In the genomic region with DNA sequence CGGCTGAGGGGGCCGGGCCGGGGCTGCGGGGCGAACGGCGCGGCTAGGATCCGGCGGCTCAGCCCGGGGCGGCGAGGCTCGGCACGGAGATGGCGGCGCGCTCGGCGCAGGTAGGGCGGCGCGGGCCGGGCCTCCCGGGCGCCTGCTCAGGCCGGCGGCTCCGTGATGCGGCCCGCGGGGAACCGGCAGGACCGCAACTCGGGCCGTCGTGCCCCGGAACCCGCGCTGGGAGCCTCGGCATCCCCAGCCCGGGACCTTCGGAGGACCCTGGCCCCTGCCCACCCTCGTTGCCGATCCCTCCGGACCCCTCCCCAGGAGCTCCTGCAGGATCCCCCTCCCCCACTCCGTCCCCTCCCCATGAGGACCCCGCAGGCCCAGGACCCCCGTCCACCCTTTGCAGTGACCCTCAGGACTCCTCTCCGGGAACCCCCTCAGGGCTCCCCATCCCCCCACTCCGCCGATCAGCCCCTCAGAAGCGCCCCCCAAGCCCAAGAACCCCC, we compare ENCODE assay signal across 9 cellular contexts. TPM values are rescaled to one million over a fixed set of nuclear protein-coding genes. Genes with fewer than 3 reads are reported as not detected.
DNase-seq lines count a peak whose midpoint lies in the region; ATAC-seq and TF ChIP-seq lines count a peak whose summit lies in the region.
"Had no signal": no experiment of that assay in that cellular context is flagged by ENCODE, and none has a peak within 500 bp of the region (broad histone marks: within the 10 kb centered on the region; RNA-seq: fewer than 3 reads in every experiment).

No MANE protein-coding gene starts in this region.

- H3K36me3 ChIP-seq in adrenal gland (replicated peaks in 1 of 2) (no peaks in the 10 kb centered on the region), liver (ENCODE audit: control insufficient read depth in 4 of 4, insufficient read depth in 3 of 4, low read depth in 1 of 4, low read length in 3 of 4) (no peaks in the 10 kb centered on the region), tibial artery (no peaks in the 10 kb centered on the region)

- peaks cover 16% of the 10 kb centered on the region for H3K27me3 Mint-ChIP-seq in activated T-cell treated with anti-CD3 and anti-CD28 coated beads, Interleukin-2, amount 50 U/mL, for 72 hours (ENCODE audit: low read depth)

- no peaks in the 10 kb centered on the region for H3K9me3 Mint-ChIP-seq in activated T-cell treated with anti-CD3 and anti-CD28 coated beads, Interleukin-2, amount 50 U/mL, for 72 hours

- H3K27me3 ChIP-seq in adrenal gland (no peaks in the 10 kb centered on the region), liver (ENCODE audit: control insufficient read depth in 4 of 4, insufficient read depth in 4 of 4, low read length in 3 of 4) (no peaks in the 10 kb centered on the region), tibial artery (peaks cover 2 to 4% of the 10 kb centered on the region in 2 donors)

- peak overlapping the region; percentile 72 to 84 for H3K4me3 Mint-ChIP-seq in activated T-cell treated with anti-CD3 and anti-CD28 coated beads, Interleukin-2, amount 50 U/mL, for 72 hours

- WGBS in adrenal gland, 4 donors: 2 to 13% (median 2%) methylated on average over 3 to 53 of the region's 53 CpGs; no CpG with 5 or more reads in 1 of the 4 donors
- WGBS in liver: 2% methylated on average over 53 of the region's 53 CpGs

- peaks cover 25% of the 10 kb centered on the region for H3K4me1 Mint-ChIP-seq in activated T-cell treated with anti-CD3 and anti-CD28 coated beads, Interleukin-2, amount 50 U/mL, for 72 hours (ENCODE audit: low read depth)

- H3K4me3 ChIP-seq in adrenal gland (peak overlapping the region in 2 of 4 donors; percentile 48 to 90), liver (ENCODE audit: low read depth in 1 of 3, low read length in 3 of 3) (peak overlapping the region; percentile 21 to 99 (median 62)), tibial artery (peak overlapping the region; percentile 82 to 95)

- TF ChIP-seq POLR2A in adrenal gland (IDR thresholded peaks at IDR 0.05): no peak

- H3K4me1 ChIP-seq in adrenal gland (replicated peaks in 1 of 2): peaks cover 5 to 6% of the 10 kb centered on the region in 2 donors
- H3K4me1 ChIP-seq in liver (ENCODE audit: control insufficient read depth in 4 of 4, insufficient read depth in 4 of 4, low read length in 3 of 4): peaks cover 3 to 13% (median 11%) of the 10 kb centered on the region in 4 donors
- H3K4me1 ChIP-seq in tibial artery: peaks cover 0 to 33% (median 17%) of the 10 kb centered on the region in 4 donors

- no peak for ATAC-seq in activated T-cell treated with anti-CD3 and anti-CD28 coated beads, Interleukin-2, amount 50 U/mL, for 72 hours (replicated peaks in 1 of 2)
- ATAC-seq in GM18907 (IDR thresholded peaks at IDR 0.05; ENCODE audit: unreplicated experiment) (no peak), GM21423 (IDR thresholded peaks at IDR 0.05; ENCODE audit: unreplicated experiment) (no peak)

- no peak for TF ChIP-seq RAD21 in liver (IDR thresholded peaks at IDR 0.05)

- H3K9me3 ChIP-seq in adrenal gland (replicated peaks in 1 of 3) (no peaks in the 10 kb centered on the region), liver (ENCODE audit: control insufficient read depth in 4 of 4, low read length in 3 of 4) (no peaks in the 10 kb centered on the region), tibial artery (no peaks in the 10 kb centered on the region)

- in situ Hi-C loops in G401 (cut with HindIII; ENCODE audit: low sequenced_read_pairs): no loop called here

- no peak overlapping the region for H3K27ac Mint-ChIP-seq in activated T-cell treated with anti-CD3 and anti-CD28 coated beads, Interleukin-2, amount 50 U/mL, for 72 hours

- TF ChIP-seq CTCF in adrenal gland (IDR thresholded peaks at IDR 0.05) (no peak), liver (IDR thresholded peaks at IDR 0.05; ENCODE audit: low read depth, low read length, missing input control) (no peak), tibial artery (IDR thresholded peaks at IDR 0.05) (no peak)

- no peak overlapping the region for H3K9ac ChIP-seq in liver (ENCODE audit: low read depth in 1 of 2, low read length in 2 of 2)

- intact Hi-C loops in adrenal gland (cut with DNase I): no loop called here
- intact Hi-C loops in tibial artery (cut with DNase I; ENCODE audit: low total_unique reads): no loop called here

- H3K27ac ChIP-seq in adrenal gland (peak overlapping the region in 1 of 5 donors; percentile 76), liver (ENCODE audit: low read depth in 1 of 2, low read length in 2 of 2) (no peak overlapping the region), tibial artery (peak overlapping the region; percentile 53 to 63)

- no peak for DNase-seq in activated T-cell treated with anti-CD3 and anti-CD28 coated beads, Interleukin-2, amount 50 U/mL, for 72 hours
- DNase-seq in activated T-cell treated with anti-CD3 and anti-CD28 coated beads, Interleukin-2, amount 50 U/mL, for 1 hour: no peak
- DNase-seq in adrenal gland: peak in 4 of 7 donors; percentile 42 to 59 (median 46)
- no peak for DNase-seq in tibial artery
- DNase-seq in G401 (ENCODE audit: low spot score): no peak

- H3K36me3 Mint-ChIP-seq in activated T-cell treated with anti-CD3 and anti-CD28 coated beads, Interleukin-2, amount 50 U/mL, for 72 hours (ENCODE audit: insufficient read depth in 2 of 2): no peaks in the 10 kb centered on the region

TF ChIP-seq in liver, 16 proteins besides CTCF, POLR2A, EP300 and RAD21:
- no peak for TF ChIP-seq SP1 (IDR thresholded peaks at IDR 0.05)
- no peak for TF ChIP-seq YY1 (IDR thresholded peaks at IDR 0.05)
- TF ChIP-seq NR2F2 (IDR thresholded peaks at IDR 0.05): no peak
- TF ChIP-seq, protein P1, sequence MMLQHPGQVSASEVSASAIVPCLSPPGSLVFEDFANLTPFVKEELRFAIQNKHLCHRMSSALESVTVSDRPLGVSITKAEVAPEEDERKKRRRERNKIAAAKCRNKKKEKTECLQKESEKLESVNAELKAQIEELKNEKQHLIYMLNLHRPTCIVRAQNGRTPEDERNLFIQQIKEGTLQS (IDR thresholded peaks at IDR 0.05): no peak
- no peak for TF ChIP-seq RXRA (IDR thresholded peaks at IDR 0.05)
- no peak for TF ChIP-seq EGR1 (IDR thresholded peaks at IDR 0.05; ENCODE audit: low read depth in 2 of 2)
- TF ChIP-seq TAF1 (conservative IDR thresholded peaks at IDR 0.05): no peak
- TF ChIP-seq HNF4A (conservative IDR thresholded peaks at IDR 0.05): no peak
TF ChIP-seq in liver: peak in this region for 0.

RNA-seq across cellular contexts. Expression of a gene that starts 0.3 kb away (rescaled TPM):
- 10 to 100 TPM in 1 of 2 donors, 1 to 10 TPM in 1; 7.8 to 10.4 TPM for total RNA-seq in activated T-cell treated with anti-CD3 and anti-CD28 coated beads, Interleukin-2, amount 50 U/mL, for 72 hours
- 10 to 100 TPM; 12.7 to 22.2 (median 20.7) TPM for total RNA-seq in adrenal gland
- polyA plus RNA-seq in adrenal gland: 10 to 100 TPM in 2 of 3 donors, 1 to 10 TPM in 1; 9.5 to 20.8 (median 14.9) TPM
- 1 to 10 TPM; 4.2 to 4.7 TPM for total RNA-seq in liver
- 1 to 10 TPM; 1.4 to 5.0 TPM for polyA plus RNA-seq in liver
- 19.0 and 24.5 TPM in 2 replicates for total RNA-seq in G401 (2014; rRNA removed; shearing (Covaris generic))

RNA-seq across cellular contexts. Expression of a gene that starts 43.9 kb away (rescaled TPM):
- under 1 TPM; 0.63 to 0.96 TPM for total RNA-seq in activated T-cell treated with anti-CD3 and anti-CD28 coated beads, Interleukin-2, amount 50 U/mL, for 72 hours
- total RNA-seq in adrenal gland (1 to 10 TPM in 4 of 8 donors, under 1 TPM in 3, not detected in 1; 0.47 to 5.2 (median 1.1) TPM), liver (not detected)
- polyA plus RNA-seq in adrenal gland (1 to 10 TPM in 2 of 3 donors, under 1 TPM in 1; 0.51 to 4.6 (median 1.5) TPM), liver (under 1 TPM; 0.02 to 0.03 TPM)
- total RNA-seq in G401 (2014; rRNA removed; shearing (Covaris generic)): 0.03 and 0.49 TPM in 2 replicates
- total RNA-seq: dermis microvascular lymphatic vessel endothelial cell had no signal

RNA-seq across cellular contexts. Expression of a gene that starts 58.0 kb away (rescaled TPM):
- not detected for total RNA-seq in activated T-cell treated with anti-CD3 and anti-CD28 coated beads, Interleukin-2, amount 50 U/mL, for 72 hours
- total RNA-seq in adrenal gland (10 to 100 TPM in 7 of 8 donors, 1 to 10 TPM in 1; 9.2 to 22.9 (median 12.6) TPM), liver (1 to 10 TPM; 1.8 to 3.3 TPM)
- polyA plus RNA-seq in adrenal gland (10 to 100 TPM in 1 of 3 donors, 1 to 10 TPM in 2; 2.4 to 11.4 (median 3.1) TPM), liver (1 to 10 TPM in 1 of 2 donors, not detected in 1; 2.4 TPM)
- total RNA-seq in G401 (2014; rRNA removed; shearing (Covaris generic)): 0.49 TPM in 1 of 2 replicates, not detected in the other

Comparison
In these comparisons a context has a peak if more than half of its experiments do, and no peak if none do; other contexts are left out.
1. DNase-seq: peak in adrenal gland (4 of 7); none in activated T-cell treated with anti-CD3 and anti-CD28 coated beads, Interleukin-2, amount 50 U/mL, for 72 hours (0 of 2), activated T-cell treated with anti-CD3 and anti-CD28 coated beads, Interleukin-2, amount 50 U/mL, for 1 hour (single experiment), tibial artery (0 of 2) and G401 (single experiment).
2. H3K27ac ChIP-seq: peak in tibial artery (2 of 2); none in liver (0 of 2).